Comparison of ENCODE assay signal across 19 cellular contexts in genomic region chrX:117094149-117094548, GRCh38.
A peak's percentile ranks its signal among the peaks of the same experiment; 100 is the strongest.
DNase-seq lines count a peak whose midpoint lies in the region; ATAC-seq, FAIRE-seq and TF ChIP-seq lines count a peak whose summit lies in the region.
"Had no signal": no experiment of that assay in that cellular context is flagged by ENCODE, and none has a peak within 500 bp of the region (broad histone marks: within the 10 kb centered on the region; RNA-seq: fewer than 3 reads in every experiment).

No MANE protein-coding gene starts in this region.

- WGBS in A549 (ENCODE audit: missing lambda C conversion rate), result 0% methylated on average over 1 of the region's 1 CpG
- no CpG with 5 or more reads among the region's 1 CpG for WGBS in endodermal cell (ENCODE audit: insufficient coverage in 1 of 2, insufficient read length in 1 of 2), 2 experiments
- 74 to 82% methylated on average over 1 of the region's 1 CpG for WGBS in pancreas, 2 donors

- CTCF ChIA-PET in A549 (lab: Yijun Ruan, JAX), result no interaction called here

- TF ChIP-seq RAD21 in A549 (conservative IDR thresholded peaks at IDR 0.05 in 1 of 2, IDR thresholded peaks at IDR 0.05 in 1 of 2), result no peak

- FAIRE-seq in A549 (lab: Jason Lieb, UNC) (peak; percentile 76), pancreas (lab: Jason Lieb, UNC) (peak; percentile 89)
- FAIRE-seq: GM18507 had no signal

- no peaks in the 10 kb centered on the region for H3K27me3 ChIP-seq in Karpas-422 (ENCODE audit: low read length)
- no peaks in the 10 kb centered on the region for H3K27me3 ChIP-seq in endodermal cell (ENCODE audit: control insufficient read depth, insufficient read depth, low read length, poor library complexity, severe bottlenecking)
- no peaks in the 10 kb centered on the region for H3K27me3 ChIP-seq in pancreas

- H3K36me3 ChIP-seq in Karpas-422 (ENCODE audit: insufficient read depth, low read length) (no peaks in the 10 kb centered on the region), endodermal cell (ENCODE audit: control insufficient read depth, insufficient read depth, low read length) (no peaks in the 10 kb centered on the region), pancreas (no peaks in the 10 kb centered on the region)

- TF ChIP-seq CTCF in A549 (IDR thresholded peaks at IDR 0.05) (no peak), endodermal cell (conservative IDR thresholded peaks at IDR 0.05) (no peak), pancreas (IDR thresholded peaks at IDR 0.05) (no peak)

- no peak for ATAC-seq in A549
- no peak for ATAC-seq in pancreas
- no peak for ATAC-seq in HG03460 (IDR thresholded peaks at IDR 0.05; ENCODE audit: unreplicated experiment)
- no peak for ATAC-seq in GM21367 (IDR thresholded peaks at IDR 0.05; ENCODE audit: unreplicated experiment)

- H4K20me1 ChIP-seq in Karpas-422 (ENCODE audit: insufficient read depth, low read depth, low read length), result no peaks in the 10 kb centered on the region

- H3K9me3 Mint-ChIP-seq in endodermal cell, result peaks cover 5% of the 10 kb centered on the region
- H3K9me3 Mint-ChIP-seq in T-helper 2 cell treated with Interferon-gamma antibody and Interleukin-4, amounts not matched to agents 5 μg/mL and 100 μg/mL, for 36 hours, result no peaks in the 10 kb centered on the region

- no peaks in the 10 kb centered on the region for H3K27me3 Mint-ChIP-seq in endodermal cell (ENCODE audit: insufficient read depth)
- H3K27me3 Mint-ChIP-seq in T-helper 2 cell treated with Interferon-gamma antibody and Interleukin-4, amounts not matched to agents 5 μg/mL and 100 μg/mL, for 36 hours (ENCODE audit: low read depth), result no peaks in the 10 kb centered on the region
- H3K27me3 Mint-ChIP-seq: CD4-positive, alpha-beta memory T cell had no signal

- H3K4me1 ChIP-seq in A549 (no peaks in the 10 kb centered on the region), Karpas-422 (ENCODE audit: low read length) (no peaks in the 10 kb centered on the region), endodermal cell (ENCODE audit: control insufficient read depth, insufficient read depth, low read length) (no peaks in the 10 kb centered on the region), pancreas (no peaks in the 10 kb centered on the region)

- H3K27ac ChIP-seq in A549 (no peak overlapping the region), Karpas-422 (ENCODE audit: low read length) (no peak overlapping the region), endodermal cell (ENCODE audit: low read depth, low read length) (no peak overlapping the region), pancreas (no peak overlapping the region)

- no peak for TF ChIP-seq POLR2A in A549 (IDR thresholded peaks at IDR 0.05; ENCODE audit: low read length)

- no peak overlapping the region for H3K9ac ChIP-seq in Karpas-422 (ENCODE audit: low read length)
- no peak overlapping the region for H3K9ac ChIP-seq in endodermal cell (ENCODE audit: extremely low read depth, low read length, poor library complexity, severe bottlenecking)

- no peak overlapping the region for H3K4me3 Mint-ChIP-seq in endodermal cell
- no peak overlapping the region for H3K4me3 Mint-ChIP-seq in T-helper 2 cell treated with Interferon-gamma antibody and Interleukin-4, amounts not matched to agents 5 μg/mL and 100 μg/mL, for 36 hours
- H3K4me3 Mint-ChIP-seq: CD4-positive, alpha-beta memory T cell had no signal

- H3K79me2 ChIP-seq in Karpas-422 (ENCODE audit: low read length), result no peaks in the 10 kb centered on the region

- H3K4me2 ChIP-seq in A549 (no peak overlapping the region), Karpas-422 (ENCODE audit: low read depth, low read length, poor library complexity, severe bottlenecking) (no peak overlapping the region)

- no peak overlapping the region for H2AFZ ChIP-seq in Karpas-422 (ENCODE audit: low read length)

- TF ChIP-seq EP300 in A549 (IDR thresholded peaks at IDR 0.05), result no peak

- no peaks in the 10 kb centered on the region for H3K4me1 Mint-ChIP-seq in endodermal cell
- no peaks in the 10 kb centered on the region for H3K4me1 Mint-ChIP-seq in T-helper 2 cell treated with Interferon-gamma antibody and Interleukin-4, amounts not matched to agents 5 μg/mL and 100 μg/mL, for 36 hours (ENCODE audit: low read depth)
- H3K4me1 Mint-ChIP-seq: CD4-positive, alpha-beta memory T cell had no signal

- H3K4me3 ChIP-seq in A549 (no peak overlapping the region), Karpas-422 (ENCODE audit: low read length) (peak overlapping the region; percentile 10), endodermal cell (ENCODE audit: low read length) (peak overlapping the region; percentile 53), pancreas (no peak overlapping the region)

- intact Hi-C loops in pancreas (cut with DNase I), result no loop called here

- H3K9me3 ChIP-seq in A549 (peaks cover 32% of the 10 kb centered on the region; the same call in 2 of the 3 replicates), Karpas-422 (ENCODE audit: low read length) (peaks cover 56% of the 10 kb centered on the region), endodermal cell (ENCODE audit: control insufficient read depth, low read length) (peaks cover 45% of the 10 kb centered on the region), pancreas (no peaks in the 10 kb centered on the region)

- H3K27ac Mint-ChIP-seq in endodermal cell, result no peak overlapping the region
- H3K27ac Mint-ChIP-seq in T-helper 2 cell treated with Interferon-gamma antibody and Interleukin-4, amounts not matched to agents 5 μg/mL and 100 μg/mL, for 36 hours, result no peak overlapping the region
- H3K27ac Mint-ChIP-seq: CD4-positive, alpha-beta memory T cell had no signal

- POLR2A ChIA-PET in A549 (lab: Yijun Ruan, JAX), result no interaction called here

- no peaks in the 10 kb centered on the region for H3K36me3 Mint-ChIP-seq in endodermal cell (ENCODE audit: low read depth)
- H3K36me3 Mint-ChIP-seq in T-helper 2 cell treated with Interferon-gamma antibody and Interleukin-4, amounts not matched to agents 5 μg/mL and 100 μg/mL, for 36 hours (ENCODE audit: low read depth), result no peaks in the 10 kb centered on the region
- H3K36me3 Mint-ChIP-seq: CD4-positive, alpha-beta memory T cell had no signal

- DNase-seq in A549 (ENCODE audit: low read depth in 1 of 2, low spot score in 1 of 2) (no peak), Karpas-422 (no peak), endodermal cell (no peak), pancreas (no peak)
- no peak for DNase-seq in T-helper 2 cell treated with Interferon-gamma antibody and Interleukin-4, amounts not matched to agents 5 μg/mL and 100 μg/mL, for 36 hours (ENCODE audit: low spot score)
- DNase-seq: 8988T; C1 segment of cervical spinal cord; Calu3; CD4-positive, alpha-beta memory T cell; COR-L47; DMS53; DMS79 treated with DMSO at 0.1 percent for 48 hours; GF-D8; GOT3; H7; HCEC 1CT had no signal

- no peaks in the 10 kb centered on the region for H3K9me2 ChIP-seq in Karpas-422 (replicated peaks; ENCODE audit: insufficient read depth, low read length)

TF ChIP-seq in A549, 52 proteins besides CTCF, POLR2A, EP300 and RAD21:
- no peak for TF ChIP-seq CBX8 (IDR thresholded peaks at IDR 0.05)
- TF ChIP-seq CHD2 (IDR thresholded peaks at IDR 0.05; ENCODE audit: low read length, partially characterized antibody), result no peak
- TF ChIP-seq, protein P1, sequence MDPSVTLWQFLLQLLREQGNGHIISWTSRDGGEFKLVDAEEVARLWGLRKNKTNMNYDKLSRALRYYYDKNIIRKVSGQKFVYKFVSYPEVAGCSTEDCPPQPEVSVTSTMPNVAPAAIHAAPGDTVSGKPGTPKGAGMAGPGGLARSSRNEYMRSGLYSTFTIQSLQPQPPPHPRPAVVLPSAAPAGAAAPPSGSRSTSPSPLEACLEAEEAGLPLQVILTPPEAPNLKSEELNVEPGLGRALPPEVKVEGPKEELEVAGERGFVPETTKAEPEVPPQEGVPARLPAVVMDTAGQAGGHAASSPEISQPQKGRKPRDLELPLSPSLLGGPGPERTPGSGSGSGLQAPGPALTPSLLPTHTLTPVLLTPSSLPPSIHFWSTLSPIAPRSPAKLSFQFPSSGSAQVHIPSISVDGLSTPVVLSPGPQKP (IDR thresholded peaks at IDR 0.05; ENCODE audit: low read depth, low read length), result no peak
- no peak for TF ChIP-seq FOSB (CRISPR knock-in tag; IDR thresholded peaks at IDR 0.05)
- no peak for TF ChIP-seq MAZ (IDR thresholded peaks at IDR 0.05; ENCODE audit: borderline replicate concordance, low read depth, low read length)
- TF ChIP-seq TFCP2L1 (CRISPR knock-in tag; IDR thresholded peaks at IDR 0.05), result no peak
- TF ChIP-seq SMC3 (IDR thresholded peaks at IDR 0.05), result no peak
- no peak for TF ChIP-seq RNF2 (IDR thresholded peaks at IDR 0.05; ENCODE audit: borderline replicate concordance, low read depth)
- TF ChIP-seq, protein P2, sequence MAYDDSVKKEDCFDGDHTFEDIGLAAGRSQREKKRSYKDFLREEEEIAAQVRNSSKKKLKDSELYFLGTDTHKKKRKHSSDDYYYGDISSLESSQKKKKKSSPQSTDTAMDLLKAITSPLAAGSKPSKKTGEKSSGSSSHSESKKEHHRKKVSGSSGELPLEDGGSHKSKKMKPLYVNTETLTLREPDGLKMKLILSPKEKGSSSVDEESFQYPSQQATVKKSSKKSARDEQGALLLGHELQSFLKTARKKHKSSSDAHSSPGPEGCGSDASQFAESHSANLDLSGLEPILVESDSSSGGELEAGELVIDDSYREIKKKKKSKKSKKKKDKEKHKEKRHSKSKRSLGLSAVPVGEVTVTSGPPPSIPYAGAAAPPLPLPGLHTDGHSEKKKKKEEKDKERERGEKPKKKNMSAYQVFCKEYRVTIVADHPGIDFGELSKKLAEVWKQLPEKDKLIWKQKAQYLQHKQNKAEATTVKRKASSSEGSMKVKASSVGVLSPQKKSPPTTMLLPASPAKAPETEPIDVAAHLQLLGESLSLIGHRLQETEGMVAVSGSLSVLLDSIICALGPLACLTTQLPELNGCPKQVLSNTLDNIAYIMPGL (CRISPR knock-in tag; IDR thresholded peaks at IDR 0.05; ENCODE audit: borderline replicate concordance), result no peak
- TF ChIP-seq POLR2AphosphoS2 (conservative IDR thresholded peaks at IDR 0.05; ENCODE audit: low read length), result no peak
- TF ChIP-seq CEBPB (IDR thresholded peaks at IDR 0.05), result no peak
- TF ChIP-seq JUN (IDR thresholded peaks at IDR 0.05), result no peak

Comparison
In these comparisons a context has a peak if more than half of its experiments do, and no peak if none do; other contexts are left out.
1. H3K4me3 ChIP-seq: peak in Karpas-422 (single experiment) and endodermal cell (single experiment); none in A549 (single experiment) and pancreas (0 of 4).